In the genomic region with DNA sequence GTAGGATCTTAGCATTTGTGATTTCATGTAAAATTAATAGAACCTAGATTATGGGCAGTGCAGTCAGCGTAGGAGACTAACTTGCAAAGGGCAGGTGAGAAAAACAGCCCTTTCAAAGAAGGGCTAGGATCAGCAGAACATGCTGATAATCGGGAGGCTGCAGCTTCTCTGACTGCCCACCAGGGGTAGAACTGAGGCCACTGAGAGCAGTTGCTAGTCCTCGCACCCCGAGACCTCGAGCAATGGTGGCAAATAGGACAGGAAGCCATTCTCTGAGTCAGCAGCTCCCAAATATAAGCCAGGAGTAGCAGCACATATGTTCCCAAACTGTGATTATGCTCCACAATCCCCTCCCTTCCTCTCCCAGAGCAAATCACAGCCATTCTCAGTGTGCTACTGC, we compare ENCODE assay signal across 8 cellular contexts.
DNase-seq lines count a peak whose midpoint lies in the region; ATAC-seq, FAIRE-seq and TF ChIP-seq lines count a peak whose summit lies in the region.

No MANE protein-coding gene starts in this region.

- DNase-seq in GM10266 (ENCODE audit: extremely low spot score), result peak; percentile 5
- peak; percentile 28 for DNase-seq in HTR-8/SVneo (ENCODE audit: insufficient read length, low spot score)
- DNase-seq in astrocyte of the spinal cord (ENCODE audit: low read depth, low spot score), result peak; percentile 55
- no peak for DNase-seq in SKM-1 (lab: John Stamatoyannopoulos, UW; ENCODE audit: unreplicated experiment)
- DNase-seq in activated CD4-positive, alpha-beta memory T cell treated with anti-CD3 and anti-CD28 coated beads for 36 hours, result no peak

- H3K9me3 Mint-ChIP-seq in nephron, result no peaks in the 10 kb centered on the region
- H3K9me3 Mint-ChIP-seq in activated CD4-positive, alpha-beta memory T cell treated with anti-CD3 and anti-CD28 coated beads for 36 hours, result no peaks in the 10 kb centered on the region

- H3K27ac Mint-ChIP-seq in nephron, result no peak overlapping the region
- no peak overlapping the region for H3K27ac Mint-ChIP-seq in activated CD4-positive, alpha-beta memory T cell treated with anti-CD3 and anti-CD28 coated beads for 36 hours

- no peak overlapping the region for H3K4me3 ChIP-seq in astrocyte of the spinal cord (ENCODE audit: low read depth, low read length)

- H3K36me3 Mint-ChIP-seq in nephron (ENCODE audit: low read depth), result no peaks in the 10 kb centered on the region
- H3K36me3 Mint-ChIP-seq in activated CD4-positive, alpha-beta memory T cell treated with anti-CD3 and anti-CD28 coated beads for 36 hours, result no peaks in the 10 kb centered on the region

- FAIRE-seq in HTR-8/SVneo (lab: Jason Lieb, UNC), result peak; percentile 33

- H3K27me3 Mint-ChIP-seq in nephron (ENCODE audit: low read depth), result no peaks in the 10 kb centered on the region
- H3K27me3 Mint-ChIP-seq in activated CD4-positive, alpha-beta memory T cell treated with anti-CD3 and anti-CD28 coated beads for 36 hours, result peaks cover 1% of the 10 kb centered on the region

- POLR2A ChIA-PET in activated CD4-positive, alpha-beta memory T cell treated with anti-CD3 and anti-CD28 coated beads for 36 hours (lab: Charles Lee), result no interaction called here

- intact Hi-C loops in activated CD4-positive, alpha-beta memory T cell treated with anti-CD3 and anti-CD28 coated beads for 36 hours (cut with micrococcal nuclease), result no loop called here

- CTCF ChIA-PET in activated CD4-positive, alpha-beta memory T cell treated with anti-CD3 and anti-CD28 coated beads for 36 hours (lab: Charles Lee), result no interaction called here

- in situ Hi-C loops in astrocyte of the spinal cord (cut with HindIII; ENCODE audit: low sequenced_read_pairs), result no loop called here

- ATAC-seq in GM18858 (IDR thresholded peaks at IDR 0.05; ENCODE audit: unreplicated experiment) (no peak), HG02884 (IDR thresholded peaks at IDR 0.05; ENCODE audit: unreplicated experiment) (no peak)

- H3K4me3 Mint-ChIP-seq in nephron, result no peak overlapping the region
- no peak overlapping the region for H3K4me3 Mint-ChIP-seq in activated CD4-positive, alpha-beta memory T cell treated with anti-CD3 and anti-CD28 coated beads for 36 hours

- TF ChIP-seq CTCF in GM10266 (IDR thresholded peaks at IDR 0.05; ENCODE audit: control insufficient read depth, insufficient read depth, low read depth, missing control alignments), result peak; percentile 9
- peak; percentile 75 for TF ChIP-seq CTCF in astrocyte of the spinal cord (IDR thresholded peaks at IDR 0.05; ENCODE audit: low read depth, low read length)
- peak; percentile 39 to 48 (median 43) for TF ChIP-seq CTCF in nephron (IDR thresholded peaks at IDR 0.05; ENCODE audit: unreplicated experiment in 3 of 3)

- peaks cover 12% of the 10 kb centered on the region for H3K4me1 Mint-ChIP-seq in nephron
- H3K4me1 Mint-ChIP-seq in activated CD4-positive, alpha-beta memory T cell treated with anti-CD3 and anti-CD28 coated beads for 36 hours (ENCODE audit: low read depth), result no peaks in the 10 kb centered on the region

Comparison
In these comparisons a context has a peak if more than half of its experiments do, and no peak if none do; other contexts are left out.
1. DNase-seq: peak in GM10266 (single experiment), HTR-8/SVneo (single experiment) and astrocyte of the spinal cord (single experiment); none in SKM-1 (single experiment) and activated CD4-positive, alpha-beta memory T cell treated with anti-CD3 and anti-CD28 coated beads for 36 hours (single experiment).
2. CTCF ChIP-seq: peak in every context shown above with its lines; median percentile 75 in astrocyte of the spinal cord; 43 in nephron; 9 in GM10266.